1 cellular context compared by ENCODE assay signal in genomic region chr6:31777667-31778050, GRCh38.
TF ChIP-seq lines count a peak whose summit lies in the region.

No MANE protein-coding gene starts in this region.

TF ChIP-seq in WTC11, 78 proteins besides CTCF, POLR2A, EP300 and RAD21 (continued from another document):
- TF ChIP-seq MLX (CRISPR knock-in tag; IDR thresholded peaks at IDR 0.05) = no peak
- TF ChIP-seq GABPB1 (CRISPR knock-in tag; IDR thresholded peaks at IDR 0.05) = no peak
- TF ChIP-seq NFYB (CRISPR knock-in tag; conservative IDR thresholded peaks at IDR 0.05; ENCODE audit: low read depth) = no peak
- no peak for TF ChIP-seq EMX1 (CRISPR knock-in tag; IDR thresholded peaks at IDR 0.05)
- TF ChIP-seq, protein P1, sequence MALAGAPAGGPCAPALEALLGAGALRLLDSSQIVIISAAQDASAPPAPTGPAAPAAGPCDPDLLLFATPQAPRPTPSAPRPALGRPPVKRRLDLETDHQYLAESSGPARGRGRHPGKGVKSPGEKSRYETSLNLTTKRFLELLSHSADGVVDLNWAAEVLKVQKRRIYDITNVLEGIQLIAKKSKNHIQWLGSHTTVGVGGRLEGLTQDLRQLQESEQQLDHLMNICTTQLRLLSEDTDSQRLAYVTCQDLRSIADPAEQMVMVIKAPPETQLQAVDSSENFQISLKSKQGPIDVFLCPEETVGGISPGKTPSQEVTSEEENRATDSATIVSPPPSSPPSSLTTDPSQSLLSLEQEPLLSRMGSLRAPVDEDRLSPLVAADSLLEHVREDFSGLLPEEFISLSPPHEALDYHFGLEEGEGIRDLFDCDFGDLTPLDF (CRISPR knock-in tag; IDR thresholded peaks at IDR 0.05) = no peak
- TF ChIP-seq, protein P2, sequence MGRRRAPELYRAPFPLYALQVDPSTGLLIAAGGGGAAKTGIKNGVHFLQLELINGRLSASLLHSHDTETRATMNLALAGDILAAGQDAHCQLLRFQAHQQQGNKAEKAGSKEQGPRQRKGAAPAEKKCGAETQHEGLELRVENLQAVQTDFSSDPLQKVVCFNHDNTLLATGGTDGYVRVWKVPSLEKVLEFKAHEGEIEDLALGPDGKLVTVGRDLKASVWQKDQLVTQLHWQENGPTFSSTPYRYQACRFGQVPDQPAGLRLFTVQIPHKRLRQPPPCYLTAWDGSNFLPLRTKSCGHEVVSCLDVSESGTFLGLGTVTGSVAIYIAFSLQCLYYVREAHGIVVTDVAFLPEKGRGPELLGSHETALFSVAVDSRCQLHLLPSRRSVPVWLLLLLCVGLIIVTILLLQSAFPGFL (CRISPR knock-in tag; IDR thresholded peaks at IDR 0.05; ENCODE audit: borderline replicate concordance) = no peak
- no peak for TF ChIP-seq CBFB (CRISPR knock-in tag; IDR thresholded peaks at IDR 0.05; ENCODE audit: low read depth)
- no peak for TF ChIP-seq SP1 (CRISPR knock-in tag; conservative IDR thresholded peaks at IDR 0.05)
- TF ChIP-seq ZNF219 (CRISPR knock-in tag; IDR thresholded peaks at IDR 0.05; ENCODE audit: borderline replicate concordance) = no peak
- TF ChIP-seq ZNF317 (CRISPR knock-in tag; IDR thresholded peaks at IDR 0.05; ENCODE audit: borderline replicate concordance, low read depth) = no peak
